In genomic region chr16:30948956-30949654, GRCh38 we compare ENCODE assay signal across 8 cellular contexts. TPM values are rescaled to one million over a fixed set of nuclear protein-coding genes. Genes with fewer than 3 reads are reported as not detected.
DNase-seq lines count a peak whose midpoint lies in the region; ATAC-seq and TF ChIP-seq lines count a peak whose summit lies in the region.

ORAI3 (plus strand) TSS chr16:30949068; CDS start chr16:30949290, 222 bp downstream.

- DNase-seq in DND-41 (no peak), HT-29 (ENCODE audit: low spot score) (peak; percentile 53), SW480 (ENCODE audit: low spot score) (peak; percentile 54), cardiac fibroblast (ENCODE audit: low read depth in 2 of 2) (peak; percentile 62 to 78), iPS-NIHi7 (ENCODE audit: extremely low spot score) (peak; percentile 45), skeletal muscle cell (ENCODE audit: low read depth) (no peak), 8988T (no peak)

- no peak within 1 kb of the TSS for H3K9ac ChIP-seq in DND-41 (ENCODE audit: low read depth, low read length)

- H2AFZ ChIP-seq in DND-41 (ENCODE audit: low read depth, low read length): no peak within 1 kb of the TSS

- peak within 1 kb of the TSS; percentile 70 for H3K27ac ChIP-seq in DND-41 (ENCODE audit: low read length)

- H3K27me3 ChIP-seq in DND-41 (ENCODE audit: insufficient read depth, low read length, poor library complexity): no peaks in the 10 kb centered on the region

- H3K4me2 ChIP-seq in DND-41 (ENCODE audit: insufficient read depth, low read length): no peak within 1 kb of the TSS

- peaks cover 36% of the 10 kb centered on the region for H3K36me3 ChIP-seq in DND-41 (ENCODE audit: insufficient read depth, low read length)

- TF ChIP-seq CTCF in DND-41 (IDR thresholded peaks at IDR 0.05; ENCODE audit: borderline replicate concordance, extremely low read depth, low read length, poor library complexity, severe bottlenecking) (no peak), cardiac fibroblast (IDR thresholded peaks at IDR 0.05; ENCODE audit: low read depth, low read length) (no peak)

- H3K79me2 ChIP-seq in DND-41 (ENCODE audit: insufficient read depth, low read length): no peaks in the 10 kb centered on the region

- peaks cover 18% of the 10 kb centered on the region for H3K4me1 ChIP-seq in DND-41 (ENCODE audit: insufficient read depth, low read length)

- H4K20me1 ChIP-seq in DND-41 (ENCODE audit: insufficient read depth, low read length): no peaks in the 10 kb centered on the region

- no peaks in the 10 kb centered on the region for H3K9me3 ChIP-seq in DND-41 (ENCODE audit: insufficient read depth, low read length, severe bottlenecking)

- ATAC-seq in DND-41 (ENCODE audit: insufficient read depth, low read depth) (no peak), GM19463 (IDR thresholded peaks at IDR 0.05; ENCODE audit: unreplicated experiment) (peak; percentile 67)

- H3K4me3 ChIP-seq in DND-41 (ENCODE audit: low read depth in 1 of 2, low read length in 2 of 2) (no peak within 1 kb of the TSS), cardiac fibroblast (replicated peaks in 1 of 2; ENCODE audit: low read depth in 2 of 2, low read length in 2 of 2) (peak within 1 kb of the TSS; percentile 83 to 86), skeletal muscle cell (ENCODE audit: low read depth, low read length) (peak within 1 kb of the TSS; percentile 80)

RNA-seq across cellular contexts. Expression of gene ORAI3, which starts in this region (rescaled TPM):
- total RNA-seq in HT-29 (2014; rRNA removed; shearing (Covaris generic)): 16.9 and 22.9 TPM in 2 replicates

Comparison
In these comparisons a context has a peak if more than half of its experiments do, and no peak if none do; other contexts are left out.
1. DNase-seq: peak in HT-29 (single experiment), SW480 (single experiment), cardiac fibroblast (2 of 2) and iPS-NIHi7 (single experiment); none in DND-41 (single experiment), skeletal muscle cell (single experiment) and 8988T (single experiment).
2. H3K4me3 ChIP-seq: peak in cardiac fibroblast (2 of 2) and skeletal muscle cell (single experiment); none in DND-41 (0 of 2).